In the genomic region with DNA sequence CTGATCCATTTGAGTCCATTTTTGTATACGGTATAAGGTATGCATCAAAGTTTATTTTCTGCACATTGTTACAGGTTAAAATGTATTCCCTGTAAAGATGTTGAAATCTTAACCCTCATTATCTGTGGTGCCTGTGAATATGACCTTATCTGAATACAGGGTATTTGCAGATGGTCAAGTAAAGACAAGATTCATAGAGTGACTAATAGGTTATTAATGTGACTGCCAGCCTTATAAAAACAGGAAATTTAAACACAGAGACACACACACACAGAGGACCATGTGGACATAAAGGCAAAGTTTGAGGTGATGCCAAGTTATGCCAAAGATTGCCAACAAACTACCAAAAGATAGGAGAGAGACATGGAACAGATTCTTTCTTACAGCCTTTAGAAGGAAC, we compare ENCODE assay signal across 1 cellular context.
A peak's percentile ranks its signal among the peaks of the same experiment; 100 is the strongest.
TF ChIP-seq lines count a peak whose summit lies in the region.

No MANE protein-coding gene starts in this region.

TF ChIP-seq in A549, 52 proteins besides CTCF, POLR2A, EP300 and RAD21 (continued from another document):
- no peak for TF ChIP-seq TP53 (CRISPR knock-in tag; IDR thresholded peaks at IDR 0.05)
- TF ChIP-seq, protein P1, sequence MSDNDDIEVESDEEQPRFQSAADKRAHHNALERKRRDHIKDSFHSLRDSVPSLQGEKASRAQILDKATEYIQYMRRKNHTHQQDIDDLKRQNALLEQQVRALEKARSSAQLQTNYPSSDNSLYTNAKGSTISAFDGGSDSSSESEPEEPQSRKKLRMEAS (IDR thresholded peaks at IDR 0.05) = peak; percentile 58; the same call in 1 of the 2 replicates
- TF ChIP-seq RCOR1 (IDR thresholded peaks at IDR 0.05; ENCODE audit: low read depth, low read length) = no peak
- TF ChIP-seq HOXB5 (CRISPR knock-in tag; IDR thresholded peaks at IDR 0.05) = no peak
- no peak for TF ChIP-seq RARB (CRISPR knock-in tag; IDR thresholded peaks at IDR 0.05)
- no peak for TF ChIP-seq BHLHE40 (IDR thresholded peaks at IDR 0.05; ENCODE audit: low read depth, low read length)
- TF ChIP-seq GATA3 (IDR thresholded peaks at IDR 0.05; ENCODE audit: borderline replicate concordance) = peak; percentile 80; the same call in 1 of the 2 replicates
- TF ChIP-seq JUNB (IDR thresholded peaks at IDR 0.05) = peak; percentile 77
